Comparison of ENCODE assay signal across 1 cellular context in genomic region chr13:76884167-76884566, GRCh38.
TF ChIP-seq lines count a peak whose summit lies in the region.

No MANE protein-coding gene starts in this region.

TF ChIP-seq in GM12878, 131 proteins besides CTCF, POLR2A, EP300 and RAD21 (continued from another document):
- TF ChIP-seq E2F8 (IDR thresholded peaks at IDR 0.05; ENCODE audit: low read depth, partially characterized antibody): no peak
- TF ChIP-seq CBX5 (IDR thresholded peaks at IDR 0.05; ENCODE audit: low read depth): no peak
TF ChIP-seq in GM12878: peak in this region for 0.
